8 cellular contexts compared by ENCODE assay signal in the genomic region with DNA sequence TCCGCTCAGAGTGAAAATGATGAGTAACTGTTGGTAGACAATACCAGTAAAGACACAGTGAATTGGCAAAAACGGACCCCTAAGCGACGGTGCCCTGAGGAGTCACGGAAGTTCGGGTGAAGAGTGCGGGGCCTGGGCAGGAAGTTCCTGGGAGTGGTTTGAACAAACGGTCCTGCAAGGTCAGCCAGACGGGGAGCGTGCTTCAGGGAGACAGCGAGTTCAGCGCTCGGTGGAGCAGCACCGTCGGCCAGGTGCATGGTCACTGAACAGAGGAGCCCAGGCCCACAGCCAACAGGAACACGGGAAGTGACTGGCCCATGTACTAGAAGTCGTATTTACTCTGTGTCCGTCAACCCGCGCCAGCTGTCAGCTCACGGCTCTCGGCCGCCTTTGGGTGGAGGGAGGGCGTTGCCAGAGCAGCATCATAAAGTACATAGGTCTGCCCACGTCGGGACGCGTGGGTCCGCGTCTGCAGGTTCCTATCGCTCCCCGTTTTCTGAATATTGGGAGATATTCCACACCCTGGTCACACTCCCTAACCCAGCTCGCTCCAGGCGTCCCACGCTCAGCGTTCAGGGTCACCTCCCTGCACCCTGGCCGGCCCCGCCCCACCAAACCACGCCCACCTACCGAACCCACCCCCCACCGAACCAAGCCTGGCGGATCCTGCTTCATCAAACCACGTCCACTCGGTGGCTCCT.
DNase-seq lines count a peak whose midpoint lies in the region; ATAC-seq, FAIRE-seq and TF ChIP-seq lines count a peak whose summit lies in the region.

No MANE protein-coding gene starts in this region.

- H3K4me1 ChIP-seq in breast epithelium (no peaks in the 10 kb centered on the region), mononuclear cell (ENCODE audit: insufficient read depth, low read length) (peaks cover 16% of the 10 kb centered on the region), thoracic aorta (ENCODE audit: control insufficient read depth in 1 of 2, low read depth in 2 of 2) (peaks cover 0 to 17% of the 10 kb centered on the region in 2 donors)

- no peaks in the 10 kb centered on the region for H3K9me3 ChIP-seq in breast epithelium
- no peaks in the 10 kb centered on the region for H3K9me3 ChIP-seq in mononuclear cell (ENCODE audit: low read depth, low read length)
- H3K9me3 ChIP-seq in thoracic aorta = no peaks in the 10 kb centered on the region

- peak overlapping the region; percentile 38 to 64 (median 45) for H3K4me3 ChIP-seq in breast epithelium
- peak overlapping the region; percentile 33 for H3K4me3 ChIP-seq in mononuclear cell (ENCODE audit: low read length)
- H3K4me3 ChIP-seq in thoracic aorta = peak overlapping the region; percentile 57

- TF ChIP-seq POLR2A in GM12891 (IDR thresholded peaks at IDR 0.05; ENCODE audit: low read depth, low read length) = no peak
- no peak for TF ChIP-seq POLR2A in breast epithelium (IDR thresholded peaks at IDR 0.05)

- ATAC-seq in HG03135 (IDR thresholded peaks at IDR 0.05; ENCODE audit: unreplicated experiment) (peak; percentile 93), thoracic aorta (ENCODE audit: insufficient number of reproducible peaks, low FRiP score, low read depth) (no peak), HG03457 (IDR thresholded peaks at IDR 0.05; ENCODE audit: unreplicated experiment) (no peak)

- H3K36me3 ChIP-seq in breast epithelium = no peaks in the 10 kb centered on the region
- no peaks in the 10 kb centered on the region for H3K36me3 ChIP-seq in thoracic aorta

- DNase-seq in GM12891 (ENCODE audit: insufficient read length, low spot score) (peak; percentile 25), RPMI8226 (peak; percentile 34), breast epithelium (ENCODE audit: low spot score in 2 of 2) (peak in 1 of 2 donors; percentile 38), thoracic aorta (ENCODE audit: low spot score) (no peak), 8988T (no peak)

- intact Hi-C loops in breast epithelium (cut with DNase I; ENCODE audit: low total_unique reads) = no loop called here

- no peak overlapping the region for H3K27ac ChIP-seq in breast epithelium
- no peak overlapping the region for H3K27ac ChIP-seq in thoracic aorta

- no peak for FAIRE-seq in GM12891 (lab: Jason Lieb, UNC)

- TF ChIP-seq CTCF in breast epithelium (IDR thresholded peaks at IDR 0.05) (no peak), thoracic aorta (IDR thresholded peaks at IDR 0.05) (no peak)

- no peaks in the 10 kb centered on the region for H3K27me3 ChIP-seq in breast epithelium
- no peaks in the 10 kb centered on the region for H3K27me3 ChIP-seq in mononuclear cell (ENCODE audit: insufficient read depth, low read length)
- H3K27me3 ChIP-seq in thoracic aorta (replicated peaks; ENCODE audit: insufficient read depth) = no peaks in the 10 kb centered on the region

TF ChIP-seq in GM12891, 5 proteins besides CTCF, POLR2A, EP300 and RAD21:
- no peak for TF ChIP-seq PAX5 (IDR thresholded peaks at IDR 0.05; ENCODE audit: insufficient read depth, low read length, severe bottlenecking)

Comparison
In these comparisons a context has a peak if more than half of its experiments do, and no peak if none do; other contexts are left out.
1. DNase-seq: peak in GM12891 (single experiment) and RPMI8226 (single experiment); none in thoracic aorta (single experiment) and 8988T (single experiment).
2. Peak in every context shown above with its lines, with median percentiles within 50 percentile points of each other: H3K4me3 ChIP-seq.